8 cellular contexts compared by ENCODE assay signal in genomic region chr4:76307670-76308014, GRCh38. TPM values are rescaled to one million over a fixed set of nuclear protein-coding genes. Genes with fewer than 3 reads are reported as not detected.
DNase-seq lines count a peak whose midpoint lies in the region; ATAC-seq and TF ChIP-seq lines count a peak whose summit lies in the region.

No MANE protein-coding gene starts in this region.

- no peak for TF ChIP-seq EP300 in esophagus muscularis mucosa (IDR thresholded peaks at IDR 0.05)

- peaks cover 22 to 53% (median 45%) of the 10 kb centered on the region in 4 donors for H3K4me1 ChIP-seq in esophagus muscularis mucosa

- ATAC-seq in naive thymus-derived CD8-positive, alpha-beta T cell = no peak
- ATAC-seq in HG02852 (IDR thresholded peaks at IDR 0.05; ENCODE audit: unreplicated experiment) = no peak

- no peaks in the 10 kb centered on the region for H3K9me3 ChIP-seq in esophagus muscularis mucosa

- H3K9me3 Mint-ChIP-seq in naive thymus-derived CD8-positive, alpha-beta T cell = no peaks in the 10 kb centered on the region

- DNase-seq in AG10803 (ENCODE audit: low read depth) (no peak), NCI-H69 (lab: John Stamatoyannopoulos, UW) (peak; percentile 48), esophagus muscularis mucosa (ENCODE audit: extremely low spot score) (no peak), UCSD-AML1 (lab: John Stamatoyannopoulos, UW; ENCODE audit: unreplicated experiment) (no peak), NCI-H510A (lab: John Stamatoyannopoulos, UW) (no peak), GDM1 (lab: John Stamatoyannopoulos, UW) (no peak)
- DNase-seq in naive thymus-derived CD8-positive, alpha-beta T cell = no peak

- H3K36me3 Mint-ChIP-seq in naive thymus-derived CD8-positive, alpha-beta T cell = no peaks in the 10 kb centered on the region

- peak overlapping the region; percentile 88 for H3K4me3 ChIP-seq in AG10803 (ENCODE audit: low read length)
- peak overlapping the region; percentile 63 to 95 (median 73) for H3K4me3 ChIP-seq in esophagus muscularis mucosa

- WGBS in esophagus muscularis mucosa = 28% methylated on average over 4 of the region's 4 CpGs

- H3K4me1 Mint-ChIP-seq in naive thymus-derived CD8-positive, alpha-beta T cell = peaks cover 18 to 33% (median 22%) of the 10 kb centered on the region in 4 donors

- TF ChIP-seq CTCF in AG10803 (conservative IDR thresholded peaks at IDR 0.05; ENCODE audit: low read length) = no peak
- TF ChIP-seq CTCF in esophagus muscularis mucosa (IDR thresholded peaks at IDR 0.05) = no peak

- H3K27ac ChIP-seq in esophagus muscularis mucosa (replicated peaks in 1 of 4) = peak overlapping the region; percentile 88 to 90 (median 90)

- intact Hi-C loops in esophagus muscularis mucosa (cut with DNase I) = loop anchor here (5.0 kb wide), 3 partner anchors 55 to 130 kb away; partner anchors contain the start of genes CCDC158 and FAM47E

- POLR2A ChIA-PET in naive thymus-derived CD8-positive, alpha-beta T cell (lab: Charles Lee) = no interaction called here

- H3K4me3 Mint-ChIP-seq in naive thymus-derived CD8-positive, alpha-beta T cell = peak overlapping the region in 8 of 10 donors; percentile 32 to 92 (median 76)

- H3K27me3 ChIP-seq in esophagus muscularis mucosa = no peaks in the 10 kb centered on the region

- H3K36me3 ChIP-seq in esophagus muscularis mucosa = peaks cover 0 to 17% (median 8%) of the 10 kb centered on the region in 4 donors

- no peak for TF ChIP-seq POLR2A in esophagus muscularis mucosa (IDR thresholded peaks at IDR 0.05; ENCODE audit: low read depth)

- H3K27me3 Mint-ChIP-seq in naive thymus-derived CD8-positive, alpha-beta T cell = peaks cover 0 to 10% (median 1%) of the 10 kb centered on the region in 5 donors

- H3K27ac Mint-ChIP-seq in naive thymus-derived CD8-positive, alpha-beta T cell = no peak overlapping the region

RNA-seq across cellular contexts. Expression of gene STBD1, which starts 1.1 kb away (rescaled TPM):
- 10 to 100 TPM; 14.8 to 30.2 (median 17.7) TPM for total RNA-seq in esophagus muscularis mucosa
- total RNA-seq in naive thymus-derived CD8-positive, alpha-beta T cell = under 1 TPM; 0.38 to 0.49 TPM
- polyA plus RNA-seq in naive thymus-derived CD8-positive, alpha-beta T cell = under 1 TPM; 0.16 to 0.66 (median 0.19) TPM

RNA-seq across cellular contexts. Expression of gene FAM47E, which starts 56.1 kb away (rescaled TPM):
- 1 to 10 TPM; 2.0 to 2.2 (median 2.1) TPM for total RNA-seq in esophagus muscularis mucosa
- 1 to 10 TPM in 1 of 2 experiments, under 1 TPM in 1; 0.60 to 1.3 TPM for total RNA-seq in naive thymus-derived CD8-positive, alpha-beta T cell
- under 1 TPM in 1 of 3 donors, not detected in 2; 0.64 TPM for polyA plus RNA-seq in naive thymus-derived CD8-positive, alpha-beta T cell

Comparison
In these comparisons a context has a peak if more than half of its experiments do, and no peak if none do; other contexts are left out.
1. RNA of gene STBD1, which starts 1.1 kb away (total RNA-seq): 14.8 to 30.2 TPM in esophagus muscularis mucosa; 0.38 to 0.49 TPM in naive thymus-derived CD8-positive, alpha-beta T cell; every median in the first group is over 10 times any median in the second.